10 cellular contexts compared by ENCODE assay signal in the genomic region with DNA sequence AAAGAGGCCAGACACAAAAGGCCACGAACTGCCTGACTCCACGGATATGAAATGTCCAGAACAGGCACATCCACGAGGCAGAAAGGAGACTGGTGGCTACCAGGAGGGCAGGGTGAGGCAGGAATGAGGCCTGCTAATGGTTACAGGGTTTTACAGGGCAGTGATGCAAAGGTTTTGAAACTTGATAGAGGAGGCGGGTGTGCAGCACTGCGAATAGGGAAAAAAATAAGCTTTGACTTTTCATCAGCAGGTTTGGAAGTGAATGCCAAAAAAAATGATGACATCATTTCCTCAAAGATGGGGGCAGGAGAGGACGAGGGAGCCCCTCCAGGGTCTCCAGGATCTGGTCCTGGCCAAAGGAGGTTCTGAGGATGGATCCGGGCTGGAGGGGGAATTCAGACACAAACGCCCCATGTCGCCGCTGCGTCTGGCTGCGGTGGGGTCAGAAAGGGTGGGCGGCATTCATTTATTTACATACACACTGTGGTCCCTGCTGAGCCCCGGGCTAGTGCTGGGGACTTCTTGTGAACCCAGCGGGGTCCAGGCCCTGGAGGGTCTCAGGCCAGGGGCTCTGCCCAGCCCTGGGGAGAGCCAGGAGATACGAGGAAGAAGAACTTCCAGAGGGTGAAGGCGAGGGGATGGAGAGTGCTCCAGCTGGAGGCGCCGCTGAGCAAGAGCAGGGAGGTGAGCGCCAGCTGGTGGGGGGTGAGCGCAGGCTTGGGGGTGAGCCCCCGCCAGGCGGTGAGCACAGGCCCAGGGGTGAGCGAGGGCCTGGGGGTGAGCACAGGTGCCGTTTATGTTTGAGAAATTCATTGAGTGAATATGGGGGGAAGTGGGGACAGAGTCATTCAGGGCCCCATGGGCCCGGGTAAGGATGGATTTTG.
DNase-seq lines count a peak whose midpoint lies in the region; ATAC-seq lines count a peak whose summit lies in the region.
"Had no signal": no experiment of that assay in that cellular context is flagged by ENCODE, and none has a peak within 500 bp of the region (broad histone marks: within the 10 kb centered on the region; RNA-seq: fewer than 3 reads in every experiment).

No MANE protein-coding gene starts in this region.

- intact Hi-C loops in left ventricle myocardium superior (cut with micrococcal nuclease), result no loop called here
- intact Hi-C loops in activated T-helper 2 cell treated with anti-CD3 and anti-CD28 coated beads, Interferon-gamma antibody, Interleukin-2, Interleukin-4, amounts not matched to agents 10 μg/mL and 5 μg/mL and 100 μg/mL, durations not matched to agents 14 hours and 24 hours and 36 hours (cut with micrococcal nuclease), result no loop called here

- peaks cover 29% of the 10 kb centered on the region for H3K36me3 Mint-ChIP-seq in stimulated activated memory B cell treated with anti-CD40 and anti-IgM and Interleukin-4, amounts not matched to agents 10 μg/mL and 1 μg/mL and 100 μg/mL, for 72 hours
- peaks cover 5% of the 10 kb centered on the region for H3K36me3 Mint-ChIP-seq in activated T-helper 2 cell treated with anti-CD3 and anti-CD28 coated beads, Interferon-gamma antibody, Interleukin-2, Interleukin-4, amounts not matched to agents 10 μg/mL and 5 μg/mL and 100 μg/mL, durations not matched to agents 14 hours and 24 hours and 36 hours (ENCODE audit: low read depth)

- H3K4me3 ChIP-seq in GM23248, result no peak overlapping the region

- no peaks in the 10 kb centered on the region for H3K36me3 ChIP-seq in GM23248 (ENCODE audit: low read depth)

- ATAC-seq in left ventricle myocardium superior, result peak; percentile 29
- ATAC-seq in stimulated activated memory B cell treated with anti-CD40 and anti-IgM and Interleukin-4, amounts not matched to agents 10 μg/mL and 1 μg/mL and 100 μg/mL, for 72 hours, result no peak
- ATAC-seq in stimulated activated naive CD8-positive, alpha-beta T cell treated with anti-CD3 and anti-CD28 coated beads, Interleukin-15, Interleukin-2, amounts not matched to agents 100 U/mL and 50 U/mL, for 24 hours, result no peak

- H3K79me2 ChIP-seq in GM23248 (ENCODE audit: insufficient read depth), result peaks cover 86% of the 10 kb centered on the region

- peaks cover 4% of the 10 kb centered on the region; the same call in 1 of the 2 replicates for H4K20me1 ChIP-seq in GM23248 (ENCODE audit: insufficient read depth)

- H2AFZ ChIP-seq in GM23248, result no peak overlapping the region

- DNase-seq in GM23248, result peak; percentile 53
- peak; percentile 76 for DNase-seq in amniotic epithelial cell (ENCODE audit: low read depth)
- no peak for DNase-seq in left ventricle myocardium superior
- DNase-seq in stimulated activated naive CD8-positive, alpha-beta T cell treated with anti-CD3 and anti-CD28 coated beads, Interleukin-15, Interleukin-2, amounts not matched to agents 100 U/mL and 50 U/mL, for 24 hours, result no peak
- DNase-seq in ACHN, result no peak
- DNase-seq in midbrain (lab: John Stamatoyannopoulos, UW), result no peak
- no peak for DNase-seq in activated T-helper 2 cell treated with anti-CD3 and anti-CD28 coated beads, Interferon-gamma antibody, Interleukin-2, Interleukin-4, amounts not matched to agents 10 μg/mL and 5 μg/mL and 100 μg/mL, durations not matched to agents 14 hours and 24 hours and 36 hours (ENCODE audit: low spot score)
- DNase-seq: KG1, small intestine had no signal

- 81% methylated on average over 23 to 26 of the region's 26 CpGs for WGBS in GM23248 (ENCODE audit: low coverage in 1 of 2, low lambda C conversion rate in 2 of 2, missing lambda C conversion rate in 2 of 2), 2 experiments

- H3F3A ChIP-seq in GM23248 (ENCODE audit: insufficient read depth), result peaks cover 21% of the 10 kb centered on the region

- H3K9me2 ChIP-seq in GM23248 (ENCODE audit: insufficient read depth), result no peaks in the 10 kb centered on the region

- no peak overlapping the region for H3K4me3 Mint-ChIP-seq in stimulated activated memory B cell treated with anti-CD40 and anti-IgM and Interleukin-4, amounts not matched to agents 10 μg/mL and 1 μg/mL and 100 μg/mL, for 72 hours
- no peak overlapping the region for H3K4me3 Mint-ChIP-seq in activated T-helper 2 cell treated with anti-CD3 and anti-CD28 coated beads, Interferon-gamma antibody, Interleukin-2, Interleukin-4, amounts not matched to agents 10 μg/mL and 5 μg/mL and 100 μg/mL, durations not matched to agents 14 hours and 24 hours and 36 hours (ENCODE audit: low read depth)

- peak overlapping the region; percentile 6 for H3K27ac Mint-ChIP-seq in stimulated activated memory B cell treated with anti-CD40 and anti-IgM and Interleukin-4, amounts not matched to agents 10 μg/mL and 1 μg/mL and 100 μg/mL, for 72 hours
- no peak overlapping the region for H3K27ac Mint-ChIP-seq in activated T-helper 2 cell treated with anti-CD3 and anti-CD28 coated beads, Interferon-gamma antibody, Interleukin-2, Interleukin-4, amounts not matched to agents 10 μg/mL and 5 μg/mL and 100 μg/mL, durations not matched to agents 14 hours and 24 hours and 36 hours

- peaks cover 4% of the 10 kb centered on the region for H3K9me3 Mint-ChIP-seq in stimulated activated memory B cell treated with anti-CD40 and anti-IgM and Interleukin-4, amounts not matched to agents 10 μg/mL and 1 μg/mL and 100 μg/mL, for 72 hours
- no peaks in the 10 kb centered on the region for H3K9me3 Mint-ChIP-seq in activated T-helper 2 cell treated with anti-CD3 and anti-CD28 coated beads, Interferon-gamma antibody, Interleukin-2, Interleukin-4, amounts not matched to agents 10 μg/mL and 5 μg/mL and 100 μg/mL, durations not matched to agents 14 hours and 24 hours and 36 hours

- H3K27ac ChIP-seq in GM23248, result peak overlapping the region; percentile 98

- no peaks in the 10 kb centered on the region for H3K9me3 ChIP-seq in GM23248 (ENCODE audit: low read depth)

- peak overlapping the region; percentile 54 for H3K4me2 ChIP-seq in GM23248 (ENCODE audit: unreplicated experiment)

- no peaks in the 10 kb centered on the region for H3K27me3 ChIP-seq in GM23248 (replicated peaks; ENCODE audit: insufficient read depth)

- in situ Hi-C loops in GM23248 (cut with MboI), result no loop called here
- in situ Hi-C loops in ACHN (cut with HindIII; ENCODE audit: low pct_ligation_motif_present, low pct_unique_long_range_greater_than_20kb, low sequenced_read_pairs), result no loop called here

- H3K4me1 ChIP-seq in GM23248 (ENCODE audit: insufficient read depth), result peaks cover 35% of the 10 kb centered on the region

- peak overlapping the region; percentile 80 for H3K9ac ChIP-seq in GM23248

- peaks cover 86% of the 10 kb centered on the region for H3K4me1 Mint-ChIP-seq in stimulated activated memory B cell treated with anti-CD40 and anti-IgM and Interleukin-4, amounts not matched to agents 10 μg/mL and 1 μg/mL and 100 μg/mL, for 72 hours
- peaks cover 12% of the 10 kb centered on the region for H3K4me1 Mint-ChIP-seq in activated T-helper 2 cell treated with anti-CD3 and anti-CD28 coated beads, Interferon-gamma antibody, Interleukin-2, Interleukin-4, amounts not matched to agents 10 μg/mL and 5 μg/mL and 100 μg/mL, durations not matched to agents 14 hours and 24 hours and 36 hours (ENCODE audit: low read depth)

- no peaks in the 10 kb centered on the region for H3K27me3 Mint-ChIP-seq in stimulated activated memory B cell treated with anti-CD40 and anti-IgM and Interleukin-4, amounts not matched to agents 10 μg/mL and 1 μg/mL and 100 μg/mL, for 72 hours
- H3K27me3 Mint-ChIP-seq in activated T-helper 2 cell treated with anti-CD3 and anti-CD28 coated beads, Interferon-gamma antibody, Interleukin-2, Interleukin-4, amounts not matched to agents 10 μg/mL and 5 μg/mL and 100 μg/mL, durations not matched to agents 14 hours and 24 hours and 36 hours (ENCODE audit: low read depth), result no peaks in the 10 kb centered on the region

Comparison
In these comparisons a context has a peak if more than half of its experiments do, and no peak if none do; other contexts are left out.
1. DNase-seq: peak in GM23248 (single experiment) and amniotic epithelial cell (single experiment); none in left ventricle myocardium superior (single experiment), stimulated activated naive CD8-positive, alpha-beta T cell treated with anti-CD3 and anti-CD28 coated beads, Interleukin-15, Interleukin-2, amounts not matched to agents 100 U/mL and 50 U/mL, for 24 hours (single experiment), ACHN (single experiment), midbrain (single experiment) and activated T-helper 2 cell treated with anti-CD3 and anti-CD28 coated beads, Interferon-gamma antibody, Interleukin-2, Interleukin-4, amounts not matched to agents 10 μg/mL and 5 μg/mL and 100 μg/mL, durations not matched to agents 14 hours and 24 hours and 36 hours (single experiment).